ENCODE assay signal across 8 cellular contexts in the genomic region with DNA sequence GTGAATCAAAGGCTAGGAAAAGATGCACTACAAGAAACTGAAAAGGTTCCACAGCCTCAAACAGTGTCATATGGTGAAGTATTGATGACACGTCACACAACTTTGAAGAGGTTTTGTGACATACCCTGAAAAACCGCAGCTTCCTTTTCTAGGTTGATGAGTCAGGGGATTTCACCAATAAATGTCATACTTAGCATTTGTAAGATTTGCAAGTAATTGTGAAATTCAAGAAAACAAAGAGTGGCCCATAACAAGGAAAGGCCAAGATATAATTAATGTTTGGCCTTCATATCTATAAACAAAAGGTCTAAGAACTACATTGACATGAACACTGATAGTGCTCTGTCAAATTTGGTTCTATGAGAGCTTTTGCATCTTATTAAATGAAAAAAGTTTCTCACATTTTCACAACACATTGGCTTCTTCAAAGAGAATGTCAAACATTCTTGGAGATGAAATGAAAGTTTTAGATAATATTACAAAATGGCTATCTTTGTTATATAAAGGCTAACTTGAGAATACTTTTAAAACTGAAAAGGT.
DNase-seq lines count a peak whose midpoint lies in the region; ATAC-seq and TF ChIP-seq lines count a peak whose summit lies in the region.

No MANE protein-coding gene starts in this region.

- intact Hi-C loops in testis (cut with DNase I; ENCODE audit: low total_unique reads) = no loop called here

- ATAC-seq in GM19397 (IDR thresholded peaks at IDR 0.05; ENCODE audit: unreplicated experiment) = peak; percentile 90
- peak; percentile 94 for ATAC-seq in HG03378 (IDR thresholded peaks at IDR 0.05; ENCODE audit: unreplicated experiment)
- ATAC-seq in T-cell (replicated peaks in 1 of 4) = peak; percentile 82 to 97 (median 92)
- ATAC-seq in stimulated activated naive B cell treated with anti-CD40 and anti-IgM and Interleukin-4, amounts not matched to agents 10 μg/mL and 1 μg/mL and 100 μg/mL, for 72 hours (replicated peaks) = peak; percentile 82 to 88

- peaks cover 6% of the 10 kb centered on the region for H3K36me3 Mint-ChIP-seq in T-cell
- peaks cover 5 to 30% of the 10 kb centered on the region in 2 donors for H3K36me3 Mint-ChIP-seq in stimulated activated naive B cell treated with anti-CD40 and anti-IgM and Interleukin-4, amounts not matched to agents 10 μg/mL and 1 μg/mL and 100 μg/mL, for 72 hours

- no peak for TF ChIP-seq POLR2A in testis (IDR thresholded peaks at IDR 0.05)

- no peak overlapping the region for H3K4me3 ChIP-seq in HAP-1
- H3K4me3 ChIP-seq in testis = no peak overlapping the region

- H3K27me3 ChIP-seq in HAP-1 (ENCODE audit: low read depth) = peaks cover 3% of the 10 kb centered on the region; the same call in 1 of the 2 replicates
- no peaks in the 10 kb centered on the region for H3K27me3 ChIP-seq in testis

- peaks cover 27 to 35% (median 28%) of the 10 kb centered on the region in 3 donors for H3K4me1 Mint-ChIP-seq in T-cell
- peaks cover 22 to 33% of the 10 kb centered on the region in 2 donors for H3K4me1 Mint-ChIP-seq in stimulated activated naive B cell treated with anti-CD40 and anti-IgM and Interleukin-4, amounts not matched to agents 10 μg/mL and 1 μg/mL and 100 μg/mL, for 72 hours

- no peak overlapping the region for H3K27ac Mint-ChIP-seq in T-cell
- H3K27ac Mint-ChIP-seq in stimulated activated naive B cell treated with anti-CD40 and anti-IgM and Interleukin-4, amounts not matched to agents 10 μg/mL and 1 μg/mL and 100 μg/mL, for 72 hours = peak overlapping the region; percentile 97

- no peak for TF ChIP-seq CTCF in testis (IDR thresholded peaks at IDR 0.05)

- POLR2A ChIA-PET in T-cell (lab: Charles Lee) = interaction anchor here (0.6 to 1.7 kb wide), 4 partner anchors 14 to 80 kb away, joined by 3 to 8 read pairs (median 3); partner anchors contain the start of gene NAMPT (in 1 of the 2)

- in situ Hi-C loops in HAP-1 (cut with MboI; ENCODE audit: low sequenced_read_pairs) = no loop called here

- H3K36me3 ChIP-seq in HAP-1 (replicated peaks) = no peaks in the 10 kb centered on the region
- H3K36me3 ChIP-seq in testis (ENCODE audit: low read depth, missing control alignments) = no peaks in the 10 kb centered on the region

- H3K4me1 ChIP-seq in HAP-1 = no peaks in the 10 kb centered on the region
- H3K4me1 ChIP-seq in testis = no peaks in the 10 kb centered on the region

- WGBS in testis, 2 donors = 78 to 87% methylated on average over 2 of the region's 2 CpGs

- CTCF ChIA-PET in T-cell (lab: Charles Lee) = no interaction called here

- no peaks in the 10 kb centered on the region for H3K9me3 ChIP-seq in HAP-1
- H3K9me3 ChIP-seq in testis = no peaks in the 10 kb centered on the region

- peaks cover 21 to 47% (median 21%) of the 10 kb centered on the region in 3 donors for H3K9me3 Mint-ChIP-seq in T-cell
- peaks cover 31 to 43% of the 10 kb centered on the region in 2 donors for H3K9me3 Mint-ChIP-seq in stimulated activated naive B cell treated with anti-CD40 and anti-IgM and Interleukin-4, amounts not matched to agents 10 μg/mL and 1 μg/mL and 100 μg/mL, for 72 hours

- DNase-seq in CD1c-positive myeloid dendritic cell (ENCODE audit: extremely low spot score) (peak; percentile 97), T-cell (peak in 28 of 34 experiments; percentile 2 to 56 (median 26)), epithelial cell of prostate (ENCODE audit: low read depth, low spot score) (peak; percentile 88), HAP-1 (ENCODE audit: low spot score in 2 of 2) (no peak), testis (no peak)
- DNase-seq in stimulated activated naive B cell treated with anti-CD40 and anti-IgM and Interleukin-4, amounts not matched to agents 10 μg/mL and 1 μg/mL and 100 μg/mL, for 72 hours = peak; percentile 28

- H3K4me3 Mint-ChIP-seq in T-cell = no peak overlapping the region
- H3K4me3 Mint-ChIP-seq in stimulated activated naive B cell treated with anti-CD40 and anti-IgM and Interleukin-4, amounts not matched to agents 10 μg/mL and 1 μg/mL and 100 μg/mL, for 72 hours = no peak overlapping the region

- H3K27me3 Mint-ChIP-seq in T-cell = peaks cover 21 to 49% of the 10 kb centered on the region in 2 donors
- peaks cover 13 to 20% of the 10 kb centered on the region in 2 donors for H3K27me3 Mint-ChIP-seq in stimulated activated naive B cell treated with anti-CD40 and anti-IgM and Interleukin-4, amounts not matched to agents 10 μg/mL and 1 μg/mL and 100 μg/mL, for 72 hours

- peak overlapping the region; percentile 88 for H3K27ac ChIP-seq in epithelial cell of prostate
- H3K27ac ChIP-seq in testis = no peak overlapping the region

Comparison
In these comparisons a context has a peak if more than half of its experiments do, and no peak if none do; other contexts are left out.
1. DNase-seq: peak in CD1c-positive myeloid dendritic cell (single experiment), T-cell (28 of 34), epithelial cell of prostate (single experiment) and stimulated activated naive B cell treated with anti-CD40 and anti-IgM and Interleukin-4, amounts not matched to agents 10 μg/mL and 1 μg/mL and 100 μg/mL, for 72 hours (single experiment); none in HAP-1 (0 of 2) and testis (single experiment).
2. Peak in every context shown above with its lines, with median percentiles within 50 percentile points of each other: ATAC-seq.